Comparison of ENCODE assay signal across 9 cellular contexts in genomic region chr3:175346573-175347356, GRCh38.
A peak's percentile ranks its signal among the peaks of the same experiment; 100 is the strongest.
DNase-seq lines count a peak whose midpoint lies in the region; ATAC-seq lines count a peak whose summit lies in the region.
"Had no signal": no experiment of that assay in that cellular context is flagged by ENCODE, and none has a peak within 500 bp of the region (broad histone marks: within the 10 kb centered on the region; RNA-seq: fewer than 3 reads in every experiment).

No MANE protein-coding gene starts in this region.

- in situ Hi-C loops in T47D (cut with HindIII; ENCODE audit: low pct_unique_long_range_greater_than_20kb, low sequenced_read_pairs), result no loop called here

- H3K9me3 Mint-ChIP-seq in T-helper 2 cell treated with Interferon-gamma antibody and Interleukin-4, amounts not matched to agents 5 μg/mL and 100 μg/mL, for 36 hours, result peaks cover 8% of the 10 kb centered on the region
- H3K9me3 Mint-ChIP-seq: T-helper 1 cell treated with Interleukin-12 subunit alpha and Interleukin-12 subunit beta and Interleukin-4 antibody, amounts not matched to agents 30 μg/mL and 1 μg/mL, for 36 hours had no signal

- DNase-seq in Ammon's horn (ENCODE audit: low spot score) (peak; percentile 75), NCI-H1105 (lab: John Stamatoyannopoulos, UW) (peak; percentile 43), T47D (ENCODE audit: low read depth in 1 of 2, low spot score in 1 of 2) (peak; percentile 43 to 74), medulla oblongata (ENCODE audit: extremely low spot score) (peak; percentile 35), MV-4-11 (lab: John Stamatoyannopoulos, UW) (no peak), NOMO-1 treated with dmso at 0.1 percent for 144 hours (lab: John Stamatoyannopoulos, UW; ENCODE audit: unreplicated experiment) (no peak)
- DNase-seq in T-helper 2 cell treated with Interferon-gamma antibody and Interleukin-4, amounts not matched to agents 5 μg/mL and 100 μg/mL, for 36 hours (ENCODE audit: low spot score), result no peak

- H3K4me1 Mint-ChIP-seq in T-helper 2 cell treated with Interferon-gamma antibody and Interleukin-4, amounts not matched to agents 5 μg/mL and 100 μg/mL, for 36 hours (ENCODE audit: low read depth), result peaks cover 2% of the 10 kb centered on the region

- no peak overlapping the region for H3K4me3 Mint-ChIP-seq in T-helper 2 cell treated with Interferon-gamma antibody and Interleukin-4, amounts not matched to agents 5 μg/mL and 100 μg/mL, for 36 hours
- H3K4me3 Mint-ChIP-seq: T-helper 1 cell treated with Interleukin-12 subunit alpha and Interleukin-12 subunit beta and Interleukin-4 antibody, amounts not matched to agents 30 μg/mL and 1 μg/mL, for 36 hours had no signal

- no peak for ATAC-seq in HG02763 (IDR thresholded peaks at IDR 0.05; ENCODE audit: unreplicated experiment)

- H3K27me3 Mint-ChIP-seq in T-helper 2 cell treated with Interferon-gamma antibody and Interleukin-4, amounts not matched to agents 5 μg/mL and 100 μg/mL, for 36 hours (ENCODE audit: low read depth), result no peaks in the 10 kb centered on the region

- no peak overlapping the region for H3K27ac Mint-ChIP-seq in T-helper 2 cell treated with Interferon-gamma antibody and Interleukin-4, amounts not matched to agents 5 μg/mL and 100 μg/mL, for 36 hours
- H3K27ac Mint-ChIP-seq: T-helper 1 cell treated with Interleukin-12 subunit alpha and Interleukin-12 subunit beta and Interleukin-4 antibody, amounts not matched to agents 30 μg/mL and 1 μg/mL, for 36 hours had no signal

- no peaks in the 10 kb centered on the region for H3K36me3 Mint-ChIP-seq in T-helper 2 cell treated with Interferon-gamma antibody and Interleukin-4, amounts not matched to agents 5 μg/mL and 100 μg/mL, for 36 hours (ENCODE audit: low read depth)

Comparison
In these comparisons a context has a peak if more than half of its experiments do, and no peak if none do; other contexts are left out.
1. DNase-seq: peak in Ammon's horn (single experiment), NCI-H1105 (single experiment), T47D (2 of 2) and medulla oblongata (single experiment); none in T-helper 2 cell treated with Interferon-gamma antibody and Interleukin-4, amounts not matched to agents 5 μg/mL and 100 μg/mL, for 36 hours (single experiment), MV-4-11 (single experiment) and NOMO-1 treated with dmso at 0.1 percent for 144 hours (single experiment).